12 cellular contexts compared by ENCODE assay signal in the genomic region with DNA sequence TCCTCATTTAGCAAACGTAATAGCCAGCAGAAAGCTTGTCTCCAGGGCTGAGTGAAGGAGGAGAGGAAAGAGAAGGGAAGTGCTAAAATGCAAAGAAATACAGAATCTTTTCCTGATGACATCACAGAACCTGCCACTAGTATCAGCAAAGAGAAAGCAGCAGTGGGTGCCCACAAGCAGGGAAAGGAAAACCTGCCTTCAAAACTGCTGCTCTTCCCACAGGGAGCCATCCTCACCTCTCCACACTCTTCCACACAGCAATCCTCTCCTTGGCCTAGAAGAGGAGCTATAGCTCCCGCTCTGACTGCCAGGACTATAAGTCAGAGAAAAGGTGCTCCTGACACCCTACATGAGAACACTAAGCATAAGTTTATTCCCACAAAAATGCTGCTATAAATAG. TPM values are rescaled to one million over a fixed set of nuclear protein-coding genes. Genes with fewer than 3 reads are reported as not detected.
DNase-seq lines count a peak whose midpoint lies in the region; ATAC-seq and TF ChIP-seq lines count a peak whose summit lies in the region.
"Had no signal": no experiment of that assay in that cellular context is flagged by ENCODE, and none has a peak within 500 bp of the region (broad histone marks: within the 10 kb centered on the region; RNA-seq: fewer than 3 reads in every experiment).

No MANE protein-coding gene starts in this region.

- H2AK5ac ChIP-seq in trophoblast cell (ENCODE audit: low read length), result no peak overlapping the region

- no peaks in the 10 kb centered on the region for H3K9me3 Mint-ChIP-seq in GM23338

- H2BK120ac ChIP-seq in trophoblast cell (ENCODE audit: insufficient read depth, low read length, poor library complexity), result no peak overlapping the region

- H3K4me1 ChIP-seq in GM23338 (ENCODE audit: insufficient read depth) (peaks cover 47% of the 10 kb centered on the region), trophoblast cell (ENCODE audit: control insufficient read depth in 1 of 2, insufficient read depth in 2 of 2, low read length in 2 of 2) (peaks cover 2 to 13% of the 10 kb centered on the region in 2 experiments)

- H3K27ac Mint-ChIP-seq in GM23338, result no peak overlapping the region

- H3K9ac ChIP-seq in SK-N-MC (ENCODE audit: insufficient read length) (no peak overlapping the region), trophoblast cell (ENCODE audit: low read length) (no peak overlapping the region)

- DNase-seq in GM23338 (ENCODE audit: low spot score) (peak; percentile 64), SK-N-MC (ENCODE audit: low read depth, low spot score) (no peak), fibroblast of mammary gland (ENCODE audit: low read depth) (no peak), trophoblast cell (peak in 1 of 2 donors; percentile 32), lower leg skin (ENCODE audit: low spot score in 2 of 2) (no peak), NCI-H1436 treated with DMSO at 0.1 percent for 48 hours (lab: John Stamatoyannopoulos, UW) (no peak)
- no peak for DNase-seq in activated CD8-positive, alpha-beta memory T cell treated with anti-CD3 and anti-CD28 coated beads, Interleukin-2, amount 50 U/mL, for 4 hours
- DNase-seq: activated CD8-positive, alpha-beta memory T cell treated with anti-CD3 and anti-CD28 coated beads for 24 hours; NCI-H446 treated with DMSO at 0.1 percent for 48 hours; stimulated activated CD8-positive, alpha-beta memory T cell treated with anti-CD3 and anti-CD28 coated beads, Interleukin-4, amount 100 ng/mL, for 48 hours had no signal

- no peaks in the 10 kb centered on the region for H3K9me2 ChIP-seq in GM23338 (ENCODE audit: insufficient read depth)

- no peaks in the 10 kb centered on the region for H3F3A ChIP-seq in GM23338 (replicated peaks; ENCODE audit: low read depth)

- ATAC-seq in GM23338 (peak; percentile 97), GM21367 (IDR thresholded peaks at IDR 0.05; ENCODE audit: unreplicated experiment) (no peak)

- TF ChIP-seq CTCF in GM23338 (conservative IDR thresholded peaks at IDR 0.05; ENCODE audit: low read depth in 2 of 2), result peak; percentile 25 to 55
- TF ChIP-seq CTCF in fibroblast of mammary gland (conservative IDR thresholded peaks at IDR 0.05; ENCODE audit: control insufficient read depth, insufficient read depth, low read depth, low read length), result peak; percentile 11
- no peak for TF ChIP-seq CTCF in lower leg skin (IDR thresholded peaks at IDR 0.05)

- no peaks in the 10 kb centered on the region for H3K79me1 ChIP-seq in trophoblast cell (ENCODE audit: low read length)

- H4K8ac ChIP-seq in trophoblast cell (ENCODE audit: low read depth, low read length), result no peak overlapping the region

- H3K79me2 ChIP-seq in GM23338 (replicated peaks; ENCODE audit: insufficient read depth) (peaks cover 100% of the 10 kb centered on the region), trophoblast cell (ENCODE audit: control insufficient read depth, insufficient read depth, low read length, poor library complexity) (peaks cover 15% of the 10 kb centered on the region)

- H3K18ac ChIP-seq in trophoblast cell (ENCODE audit: low read length), result no peak overlapping the region

- H3K36me3 ChIP-seq in GM23338 (ENCODE audit: insufficient read depth) (no peaks in the 10 kb centered on the region), SK-N-MC (ENCODE audit: insufficient read depth, low read length) (no peaks in the 10 kb centered on the region), trophoblast cell (ENCODE audit: control insufficient read depth in 1 of 2, insufficient read depth in 2 of 2, low read length in 2 of 2) (no peaks in the 10 kb centered on the region)

- no peak overlapping the region for H3K23ac ChIP-seq in trophoblast cell (ENCODE audit: low read length)

- H2BK5ac ChIP-seq in trophoblast cell (ENCODE audit: low read depth, low read length, poor library complexity), result no peak overlapping the region

- H3K4ac ChIP-seq in trophoblast cell (ENCODE audit: low read depth, low read length), result peak overlapping the region; percentile 9

- H3K4me3 ChIP-seq in GM23338, result no peak overlapping the region
- no peak overlapping the region for H3K4me3 ChIP-seq in SK-N-MC
- no peak overlapping the region for H3K4me3 ChIP-seq in fibroblast of mammary gland (ENCODE audit: control insufficient read depth, low read depth, low read length)
- no peak overlapping the region for H3K4me3 ChIP-seq in trophoblast cell (ENCODE audit: low read depth, low read length)
- no peak overlapping the region for H3K4me3 ChIP-seq in lower leg skin (ENCODE audit: low read depth, poor library complexity, severe bottlenecking)
- H3K4me3 ChIP-seq: skin epidermis had no signal

- H3K27ac ChIP-seq in GM23338 (ENCODE audit: low read depth) (no peak overlapping the region), SK-N-MC (0 out of 2 replicates have a peak overlapping the region, but pooled peaks have one; percentile 12), trophoblast cell (ENCODE audit: low read depth, low read length) (no peak overlapping the region)

- H4K20me1 ChIP-seq in GM23338 (replicated peaks; ENCODE audit: insufficient read depth), result peaks cover 34% of the 10 kb centered on the region

- no peaks in the 10 kb centered on the region for H3K27me3 Mint-ChIP-seq in GM23338 (ENCODE audit: insufficient read depth, low read depth, poor library complexity)

- intact Hi-C loops in lower leg skin (cut with DNase I; ENCODE audit: low total_unique reads), result no loop called here

- H3K36me3 Mint-ChIP-seq in GM23338 (ENCODE audit: low read depth), result no peaks in the 10 kb centered on the region

- peaks cover 28% of the 10 kb centered on the region for H3K4me1 Mint-ChIP-seq in GM23338

- WGBS in trophoblast cell (ENCODE audit: extremely low coverage, insufficient coverage, insufficient read length), result no CpG with 5 or more reads among the region's 2 CpGs
- 44 to 53% methylated on average over 2 of the region's 2 CpGs for WGBS in lower leg skin, 2 donors

- H3K27me3 ChIP-seq in GM23338 (ENCODE audit: insufficient read depth), result no peaks in the 10 kb centered on the region
- H3K27me3 ChIP-seq in trophoblast cell (ENCODE audit: insufficient read depth, low read length), result no peaks in the 10 kb centered on the region

- H4K91ac ChIP-seq in trophoblast cell (ENCODE audit: low read depth, low read length), result no peak overlapping the region

- H3K4me2 ChIP-seq in GM23338, result no peak overlapping the region
- H3K4me2 ChIP-seq in trophoblast cell (ENCODE audit: low read length), result no peak overlapping the region

- TF ChIP-seq POLR2A in lower leg skin (IDR thresholded peaks at IDR 0.05), result no peak

- H4K12ac ChIP-seq in trophoblast cell (ENCODE audit: low read depth, low read length), result no peak overlapping the region

- H3K9me3 ChIP-seq in SK-N-MC (ENCODE audit: low read depth, low read length), result no peaks in the 10 kb centered on the region
- no peaks in the 10 kb centered on the region for H3K9me3 ChIP-seq in trophoblast cell (ENCODE audit: insufficient read depth, low read depth, low read length)

- no peak overlapping the region for H3K14ac ChIP-seq in trophoblast cell (ENCODE audit: low read length)

- H2AFZ ChIP-seq in GM23338 (no peak overlapping the region), trophoblast cell (ENCODE audit: insufficient read depth, low read length, poor library complexity) (no peak overlapping the region)

- H2BK12ac ChIP-seq in trophoblast cell (ENCODE audit: low read length), result no peak overlapping the region

- H3K4me3 Mint-ChIP-seq in GM23338, result no peak overlapping the region

TF ChIP-seq in GM23338, 12 proteins besides CTCF, POLR2A, EP300 and RAD21:
- TF ChIP-seq EZH2phosphoT487 (IDR thresholded peaks at IDR 0.05; ENCODE audit: unreplicated experiment) (no peak), POLR2AphosphoS5 (IDR thresholded peaks at IDR 0.05; ENCODE audit: low read depth) (no peak), STAT1 (IDR thresholded peaks at IDR 0.05; ENCODE audit: unreplicated experiment) (no peak), ETS1 (IDR thresholded peaks at IDR 0.05) (no peak), JUNB (IDR thresholded peaks at IDR 0.05; ENCODE audit: unreplicated experiment) (no peak), NANOG (IDR thresholded peaks at IDR 0.05; ENCODE audit: borderline replicate concordance) (no peak), ZNF331 (CRISPR knock-in tag; IDR thresholded peaks at IDR 0.05; ENCODE audit: low read depth) (no peak), EZH2 (IDR thresholded peaks at IDR 0.05; ENCODE audit: low read depth, unreplicated experiment) (no peak)

RNA-seq across cellular contexts. Expression of gene MED13L, which starts 11.3 kb away (rescaled TPM):
- total RNA-seq in GM23338 (2014; rRNA removed; shearing (Covaris generic)), result 73.6 and 90.7 TPM in 2 replicates
- 18.7 and 20.9 TPM in 2 replicates for polyA plus RNA-seq in GM23338 (2016; fragmentation: Nextera tagmentation; extraction: Ambion mirVana)
- 34.4 and 38.4 TPM in 2 replicates for polyA plus RNA-seq in trophoblast cell (2013)
- 100 to 1,000 TPM; 158 to 247 (median 166) TPM for total RNA-seq in lower leg skin

Comparison
In these comparisons a context has a peak if more than half of its experiments do, and no peak if none do; other contexts are left out.
1. CTCF ChIP-seq: peak in GM23338 (2 of 2) and fibroblast of mammary gland (single experiment); none in lower leg skin (0 of 3).